Comparison of ENCODE assay signal across 8 cellular contexts in the genomic region with DNA sequence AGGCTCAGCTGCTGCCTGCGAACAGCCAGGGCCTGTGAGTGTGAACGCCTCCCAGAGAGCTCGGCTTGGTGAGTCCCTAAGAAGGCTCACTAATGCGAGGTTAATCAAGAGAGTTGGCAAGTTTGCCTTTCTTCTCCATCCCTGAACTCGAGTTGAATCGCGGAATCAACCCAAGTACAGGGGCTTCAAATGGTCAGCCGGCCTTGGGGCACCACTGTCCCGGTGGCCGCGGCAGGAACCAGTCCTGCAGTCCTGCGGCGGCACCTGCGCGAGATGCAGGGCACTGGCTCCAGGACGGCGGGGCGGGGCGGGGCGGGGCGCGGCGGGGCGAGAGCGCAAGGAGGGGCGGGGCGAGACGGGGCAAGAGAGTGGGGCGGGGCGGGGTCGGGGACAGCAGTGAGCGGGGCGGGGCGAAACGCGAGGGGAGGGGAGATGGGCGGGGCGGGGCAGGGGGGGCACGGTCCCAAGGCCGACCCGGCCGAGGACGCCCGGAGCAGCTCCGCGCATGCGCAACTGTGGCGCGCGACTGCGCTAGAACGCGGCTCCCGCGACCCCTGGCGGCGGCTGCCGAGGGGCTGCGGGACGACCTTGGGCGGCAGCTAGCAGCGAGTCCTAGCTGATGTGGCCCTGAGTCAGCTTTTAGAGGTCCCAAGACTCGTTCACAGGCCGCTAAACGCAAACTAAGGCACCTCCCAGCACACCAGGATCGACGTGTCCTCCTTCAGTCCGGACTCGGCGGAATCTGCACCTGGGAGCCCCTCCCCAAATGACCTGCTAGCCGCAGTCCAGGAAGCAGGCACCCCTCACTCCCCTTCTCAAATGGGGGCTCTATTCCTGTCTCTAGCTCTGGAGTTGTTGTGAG.
DNase-seq lines count a peak whose midpoint lies in the region; ATAC-seq, FAIRE-seq and TF ChIP-seq lines count a peak whose summit lies in the region.

No MANE protein-coding gene starts in this region.

- DNase-seq in D721Med (ENCODE audit: insufficient read length, low spot score) (peak; percentile 87), NOMO-1 treated with dmso at 0.1 percent for 144 hours (lab: John Stamatoyannopoulos, UW; ENCODE audit: unreplicated experiment) (peak; percentile 81), activated T-cell treated with anti-CD3 and anti-CD28 coated beads for 1 hour (ENCODE audit: low read depth) (peak; percentile 94), epithelial cell of prostate (ENCODE audit: low read depth, low spot score) (peak; percentile 40)
- DNase-seq in stimulated activated CD8-positive, alpha-beta memory T cell treated with anti-CD3 and anti-CD28 coated beads, Interleukin-4, amount 100 ng/mL, for 4 hours (ENCODE audit: low read depth in 2 of 2, low spot score in 1 of 2), result peak; percentile 86

- TF ChIP-seq CTCF in D721Med (IDR thresholded peaks at IDR 0.05; ENCODE audit: insufficient read depth, missing control alignments), result peak; percentile 80

- no peak for FAIRE-seq in D721Med (lab: Jason Lieb, UNC)

- H3K27ac ChIP-seq in HUES48 (ENCODE audit: low read depth, low read length) (peak overlapping the region; percentile 60), epithelial cell of prostate (peak overlapping the region; percentile 29), mucosa of rectum (ENCODE audit: low read depth in 2 of 2, low read length in 2 of 2) (peak overlapping the region; percentile 81 to 88)

- ATAC-seq in GM21390 (IDR thresholded peaks at IDR 0.05; ENCODE audit: unreplicated experiment), result peak; percentile 89

- H3K36me3 ChIP-seq in HUES48 (ENCODE audit: control insufficient read depth, insufficient read depth, low read length) (no peaks in the 10 kb centered on the region), mucosa of rectum (ENCODE audit: control insufficient read depth in 2 of 2, insufficient read depth in 2 of 2, low read length in 2 of 2) (no peaks in the 10 kb centered on the region)

- H3K27me3 ChIP-seq in HUES48 (ENCODE audit: control insufficient read depth, insufficient read depth, low read length) (peaks cover 6% of the 10 kb centered on the region), mucosa of rectum (ENCODE audit: control insufficient read depth in 2 of 2, insufficient read depth in 2 of 2, low read length in 2 of 2) (no peaks in the 10 kb centered on the region)

- H3K9me3 ChIP-seq in HUES48 (ENCODE audit: control insufficient read depth, insufficient read depth, low read length) (no peaks in the 10 kb centered on the region), mucosa of rectum (ENCODE audit: control insufficient read depth in 2 of 2, low read length in 2 of 2) (peaks cover under 1 to 4% of the 10 kb centered on the region in 2 donors)

- H3K9ac ChIP-seq in HUES48 (ENCODE audit: low read depth, low read length) (peak overlapping the region; percentile 40; the same call in 1 of the 2 replicates), mucosa of rectum (ENCODE audit: low read depth in 1 of 2, low read length in 2 of 2) (peak overlapping the region; percentile 86 to 98)

- H3K4me1 ChIP-seq in HUES48 (ENCODE audit: control insufficient read depth, insufficient read depth, low read length), result peaks cover 15% of the 10 kb centered on the region
- H3K4me1 ChIP-seq in mucosa of rectum (ENCODE audit: control insufficient read depth in 2 of 2, insufficient read depth in 2 of 2, low read length in 2 of 2), result peaks cover 7% of the 10 kb centered on the region in 2 donors

- H3K4me3 ChIP-seq in HUES48 (ENCODE audit: low read depth, low read length) (peak overlapping the region; percentile 59), mucosa of rectum (ENCODE audit: low read length in 2 of 2) (peak overlapping the region; percentile 63 to 86)

Comparison
In these comparisons a context has a peak if more than half of its experiments do, and no peak if none do; other contexts are left out.
1. Peak in every context shown above with its lines: DNase-seq, ATAC-seq, H3K4me3 ChIP-seq and H3K27ac ChIP-seq.
2. DNase-seq: peak in every context shown above with its lines; median percentile 94 in activated T-cell treated with anti-CD3 and anti-CD28 coated beads for 1 hour; 87 in D721Med; 86 in stimulated activated CD8-positive, alpha-beta memory T cell treated with anti-CD3 and anti-CD28 coated beads, Interleukin-4, amount 100 ng/mL, for 4 hours; 81 in NOMO-1 treated with dmso at 0.1 percent for 144 hours; 40 in epithelial cell of prostate.
3. H3K27ac ChIP-seq: peak in every context shown above with its lines; median percentile 84 in mucosa of rectum; 60 in HUES48; 29 in epithelial cell of prostate.